ENCODE assay signal across 2 cellular contexts in the genomic region with DNA sequence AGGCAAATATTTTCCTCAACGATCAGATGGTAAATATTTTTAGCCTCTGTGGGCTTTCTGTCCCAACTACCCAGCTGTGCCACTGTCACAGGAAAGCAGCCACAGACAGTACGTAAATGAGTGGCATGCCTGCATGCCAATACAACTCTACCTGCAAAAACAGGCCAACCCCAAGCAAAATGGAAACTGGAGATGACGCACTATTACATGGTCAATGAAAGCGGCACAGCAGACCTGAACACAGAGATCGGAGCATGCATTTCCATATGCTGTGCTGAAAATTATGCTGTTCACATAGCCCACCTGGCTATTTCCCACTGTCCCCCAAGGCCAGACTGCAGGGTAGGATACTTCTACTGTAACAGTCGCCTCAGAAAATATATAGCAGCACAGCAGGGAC.
TF ChIP-seq lines count a peak whose summit lies in the region.

No MANE protein-coding gene starts in this region.

TF ChIP-seq in GM12878, 131 proteins besides CTCF, POLR2A, EP300 and RAD21 (continues in another document):
- TF ChIP-seq, protein P1, sequence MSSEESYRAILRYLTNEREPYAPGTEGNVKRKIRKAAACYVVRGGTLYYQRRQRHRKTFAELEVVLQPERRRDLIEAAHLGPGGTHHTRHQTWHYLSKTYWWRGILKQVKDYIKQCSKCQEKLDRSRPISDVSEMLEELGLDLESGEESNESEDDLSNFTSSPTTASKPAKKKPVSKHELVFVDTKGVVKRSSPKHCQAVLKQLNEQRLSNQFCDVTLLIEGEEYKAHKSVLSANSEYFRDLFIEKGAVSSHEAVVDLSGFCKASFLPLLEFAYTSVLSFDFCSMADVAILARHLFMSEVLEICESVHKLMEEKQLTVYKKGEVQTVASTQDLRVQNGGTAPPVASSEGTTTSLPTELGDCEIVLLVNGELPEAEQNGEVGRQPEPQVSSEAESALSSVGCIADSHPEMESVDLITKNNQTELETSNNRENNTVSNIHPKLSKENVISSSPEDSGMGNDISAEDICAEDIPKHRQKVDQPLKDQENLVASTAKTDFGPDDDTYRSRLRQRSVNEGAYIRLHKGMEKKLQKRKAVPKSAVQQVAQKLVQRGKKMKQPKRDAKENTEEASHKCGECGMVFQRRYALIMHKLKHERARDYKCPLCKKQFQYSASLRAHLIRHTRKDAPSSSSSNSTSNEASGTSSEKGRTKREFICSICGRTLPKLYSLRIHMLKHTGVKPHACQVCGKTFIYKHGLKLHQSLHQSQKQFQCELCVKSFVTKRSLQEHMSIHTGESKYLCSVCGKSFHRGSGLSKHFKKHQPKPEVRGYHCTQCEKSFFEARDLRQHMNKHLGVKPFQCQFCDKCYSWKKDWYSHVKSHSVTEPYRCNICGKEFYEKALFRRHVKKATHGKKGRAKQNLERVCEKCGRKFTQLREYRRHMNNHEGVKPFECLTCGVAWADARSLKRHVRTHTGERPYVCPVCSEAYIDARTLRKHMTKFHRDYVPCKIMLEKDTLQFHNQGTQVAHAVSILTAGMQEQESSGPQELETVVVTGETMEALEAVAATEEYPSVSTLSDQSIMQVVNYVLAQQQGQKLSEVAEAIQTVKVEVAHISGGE (CRISPR knock-in tag; IDR thresholded peaks at IDR 0.05) = no peak
- TF ChIP-seq ZNF207 (IDR thresholded peaks at IDR 0.05; ENCODE audit: borderline replicate concordance) (no peak), FOXK2 (IDR thresholded peaks at IDR 0.05) (no peak), STAT1 (conservative IDR thresholded peaks at IDR 0.05) (no peak), BACH1 (IDR thresholded peaks at IDR 0.05; ENCODE audit: borderline replicate concordance) (no peak), USF1 (IDR thresholded peaks at IDR 0.05; ENCODE audit: borderline replicate concordance, extremely low read length, insufficient read depth, low read depth, low read length) (no peak), PAX8 (IDR thresholded peaks at IDR 0.05) (no peak), YBX1 (IDR thresholded peaks at IDR 0.05) (no peak), PBX3 (IDR thresholded peaks at IDR 0.05; ENCODE audit: insufficient replicate concordance, low read depth, low read length) (peak; percentile 82), CREM (IDR thresholded peaks at IDR 0.05; ENCODE audit: low read depth) (no peak), NRF1 (conservative IDR thresholded peaks at IDR 0.05; ENCODE audit: low read depth, low read length) (no peak), FOS (IDR thresholded peaks at IDR 0.05; ENCODE audit: borderline replicate concordance, extremely low read depth, insufficient read length) (no peak), POLR2AphosphoS5 (IDR thresholded peaks at IDR 0.05; ENCODE audit: low read length) (no peak), SIX5 (IDR thresholded peaks at IDR 0.05; ENCODE audit: low read depth, low read length, severe bottlenecking) (no peak), NR2C2 (IDR thresholded peaks at IDR 0.05; ENCODE audit: borderline replicate concordance, control insufficient read depth, insufficient read length, low read depth) (no peak), MLLT1 (IDR thresholded peaks at IDR 0.05) (no peak), ATF2 (IDR thresholded peaks at IDR 0.05; ENCODE audit: low read length) (no peak)
- TF ChIP-seq, protein P2, sequence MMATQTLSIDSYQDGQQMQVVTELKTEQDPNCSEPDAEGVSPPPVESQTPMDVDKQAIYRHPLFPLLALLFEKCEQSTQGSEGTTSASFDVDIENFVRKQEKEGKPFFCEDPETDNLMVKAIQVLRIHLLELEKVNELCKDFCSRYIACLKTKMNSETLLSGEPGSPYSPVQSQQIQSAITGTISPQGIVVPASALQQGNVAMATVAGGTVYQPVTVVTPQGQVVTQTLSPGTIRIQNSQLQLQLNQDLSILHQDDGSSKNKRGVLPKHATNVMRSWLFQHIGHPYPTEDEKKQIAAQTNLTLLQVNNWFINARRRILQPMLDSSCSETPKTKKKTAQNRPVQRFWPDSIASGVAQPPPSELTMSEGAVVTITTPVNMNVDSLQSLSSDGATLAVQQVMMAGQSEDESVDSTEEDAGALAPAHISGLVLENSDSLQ (IDR thresholded peaks at IDR 0.05) = peak; percentile 95

TF ChIP-seq in SK-N-SH, 30 proteins besides CTCF, POLR2A, EP300 and RAD21:
- TF ChIP-seq TAF1 (IDR thresholded peaks at IDR 0.05; ENCODE audit: borderline replicate concordance, low read depth, low read length) (no peak), RXRA (IDR thresholded peaks at IDR 0.05; ENCODE audit: borderline replicate concordance, low read depth) (no peak), TEAD4 (IDR thresholded peaks at IDR 0.05; ENCODE audit: borderline replicate concordance, insufficient read depth) (no peak), ZBTB33 (IDR thresholded peaks at IDR 0.05; ENCODE audit: borderline replicate concordance, low read depth) (no peak)
